In the genomic region with DNA sequence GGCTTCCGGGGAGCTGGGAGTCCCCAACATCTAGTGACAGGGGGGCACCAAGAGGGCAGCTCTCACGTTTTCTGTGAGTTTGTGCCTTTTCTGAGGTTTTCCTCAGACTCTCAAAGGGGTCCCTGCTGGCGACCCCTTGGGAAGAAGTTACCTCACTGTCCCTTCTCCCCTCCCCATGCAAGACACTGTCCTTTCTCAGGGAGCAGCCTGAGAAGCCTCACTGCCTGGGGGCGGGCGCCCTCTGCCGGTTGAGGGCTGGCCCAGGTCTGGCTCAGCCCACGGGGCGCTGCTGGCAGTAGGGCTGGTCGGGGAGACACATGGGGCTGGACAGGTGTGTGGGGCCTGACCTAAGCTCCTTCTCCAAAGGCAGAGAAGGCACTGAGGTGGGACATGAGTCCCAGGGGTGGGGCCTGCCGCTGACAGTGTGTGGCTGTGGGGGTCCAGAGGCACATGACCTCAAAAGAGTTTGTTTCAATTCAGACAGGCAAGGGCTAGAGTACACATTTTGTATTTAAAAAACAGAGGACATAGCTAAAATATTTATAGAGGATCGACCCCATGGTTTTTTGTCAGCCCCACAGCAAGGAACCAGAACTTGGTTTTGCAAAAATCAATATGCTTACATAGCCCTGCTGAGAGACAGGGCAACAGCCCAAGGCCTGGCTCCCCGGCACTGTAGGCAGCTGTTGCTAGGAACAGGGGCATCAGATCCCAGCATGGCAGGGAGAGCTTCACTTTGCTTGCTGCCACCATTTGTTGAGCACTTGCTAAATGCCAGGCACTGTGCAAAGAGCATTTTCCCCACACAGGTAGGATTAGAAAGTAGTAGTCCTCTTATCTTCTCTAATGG, we compare ENCODE assay signal across 9 cellular contexts. TPM values are rescaled to one million over a fixed set of nuclear protein-coding genes. Genes with fewer than 3 reads are reported as not detected.
A peak's percentile ranks its signal among the peaks of the same experiment; 100 is the strongest.
DNase-seq lines count a peak whose midpoint lies in the region; ATAC-seq and TF ChIP-seq lines count a peak whose summit lies in the region.
"Had no signal": no experiment of that assay in that cellular context is flagged by ENCODE, and none has a peak within 500 bp of the region (broad histone marks: within the 10 kb centered on the region; RNA-seq: fewer than 3 reads in every experiment).

No MANE protein-coding gene starts in this region.

- DNase-seq in G401 (ENCODE audit: low spot score) (peak; percentile 82), NCI-H748 treated with DMSO at 0.1 percent for 48 hours (lab: John Stamatoyannopoulos, UW) (peak; percentile 31), mesothelial cell of epicardium (ENCODE audit: low spot score in 2 of 2, unreplicated experiment in 2 of 2) (peak; percentile 69 to 89)
- peak; percentile 76 for DNase-seq in activated CD8-positive, alpha-beta T cell treated with anti-CD3 and anti-CD28 coated beads, Interleukin-2, amount 10 ng/mL, durations not matched to agents 7 days and 5 days
- DNase-seq in effector memory CD4-positive, alpha-beta T cell = peak; percentile 42 to 64 (median 45)
- DNase-seq in stimulated activated CD8-positive, alpha-beta memory T cell treated with anti-CD3 and anti-CD28 coated beads, Interleukin-4, amount 100 ng/mL, for 24 hours (ENCODE audit: low read depth) = peak; percentile 73

- H3K36me3 ChIP-seq in effector memory CD4-positive, alpha-beta T cell (ENCODE audit: control insufficient read depth, insufficient read depth, low read length) = no peaks in the 10 kb centered on the region

- in situ Hi-C loops in G401 (cut with HindIII; ENCODE audit: low sequenced_read_pairs) = no loop called here

- no peaks in the 10 kb centered on the region for H3K9me3 ChIP-seq in effector memory CD4-positive, alpha-beta T cell (ENCODE audit: control insufficient read depth, low read length)

- H3K27ac ChIP-seq in effector memory CD4-positive, alpha-beta T cell (ENCODE audit: insufficient read depth, low read length, poor library complexity, severe bottlenecking) = no peak overlapping the region

- no peaks in the 10 kb centered on the region for H3K27me3 Mint-ChIP-seq in activated CD8-positive, alpha-beta T cell treated with anti-CD3 and anti-CD28 coated beads, Interleukin-2, amount 10 ng/mL, durations not matched to agents 7 days and 5 days (ENCODE audit: low read depth)
- no peaks in the 10 kb centered on the region for H3K27me3 Mint-ChIP-seq in mesothelial cell of epicardium (ENCODE audit: low read depth)

- peaks cover 8% of the 10 kb centered on the region for H3K4me1 Mint-ChIP-seq in activated CD8-positive, alpha-beta T cell treated with anti-CD3 and anti-CD28 coated beads, Interleukin-2, amount 10 ng/mL, durations not matched to agents 7 days and 5 days (ENCODE audit: low read depth)
- H3K4me1 Mint-ChIP-seq in mesothelial cell of epicardium = peaks cover 10% of the 10 kb centered on the region

- ATAC-seq in HG02885 (IDR thresholded peaks at IDR 0.05; ENCODE audit: poor library complexity, unreplicated experiment) (peak; percentile 78), HG02840 (IDR thresholded peaks at IDR 0.05; ENCODE audit: low FRiP score, unreplicated experiment) (no peak)
- ATAC-seq in activated CD8-positive, alpha-beta T cell treated with anti-CD3 and anti-CD28 coated beads, Interleukin-2, amount 10 ng/mL, durations not matched to agents 7 days and 5 days = peak; percentile 96

- H3K27ac Mint-ChIP-seq in activated CD8-positive, alpha-beta T cell treated with anti-CD3 and anti-CD28 coated beads, Interleukin-2, amount 10 ng/mL, durations not matched to agents 7 days and 5 days = no peak overlapping the region
- H3K27ac Mint-ChIP-seq in mesothelial cell of epicardium = no peak overlapping the region

- TF ChIP-seq CTCF in mesothelial cell of epicardium (IDR thresholded peaks at IDR 0.05; ENCODE audit: unreplicated experiment) = peak; percentile 88

- H3K4me3 Mint-ChIP-seq in activated CD8-positive, alpha-beta T cell treated with anti-CD3 and anti-CD28 coated beads, Interleukin-2, amount 10 ng/mL, durations not matched to agents 7 days and 5 days = no peak overlapping the region
- no peak overlapping the region for H3K4me3 Mint-ChIP-seq in mesothelial cell of epicardium

- no peaks in the 10 kb centered on the region for H3K36me3 Mint-ChIP-seq in activated CD8-positive, alpha-beta T cell treated with anti-CD3 and anti-CD28 coated beads, Interleukin-2, amount 10 ng/mL, durations not matched to agents 7 days and 5 days (ENCODE audit: low read depth)
- H3K36me3 Mint-ChIP-seq in mesothelial cell of epicardium = no peaks in the 10 kb centered on the region

- no peaks in the 10 kb centered on the region for H3K27me3 ChIP-seq in effector memory CD4-positive, alpha-beta T cell (replicated peaks; ENCODE audit: control insufficient read depth, insufficient read depth, low read length, poor library complexity, severe bottlenecking)

- no peak overlapping the region for H3K4me3 ChIP-seq in effector memory CD4-positive, alpha-beta T cell (ENCODE audit: insufficient read depth, low read depth, low read length, poor library complexity, severe bottlenecking)

- CTCF ChIA-PET in activated CD8-positive, alpha-beta T cell treated with anti-CD3 and anti-CD28 coated beads, Interleukin-2, amount 10 ng/mL, durations not matched to agents 7 days and 5 days (lab: Charles Lee) = interaction anchor here (0.7 to 2.7 kb wide), 25 partner anchors 10 to 404 kb away, joined by 3 to 32 read pairs (median 5); partner anchors contain the start of gene B9D1

- peaks cover 37% of the 10 kb centered on the region for H3K4me1 ChIP-seq in effector memory CD4-positive, alpha-beta T cell (ENCODE audit: control insufficient read depth, insufficient read depth, low read length, poor library complexity, severe bottlenecking)

- H3K9me3 Mint-ChIP-seq in activated CD8-positive, alpha-beta T cell treated with anti-CD3 and anti-CD28 coated beads, Interleukin-2, amount 10 ng/mL, durations not matched to agents 7 days and 5 days (ENCODE audit: insufficient read depth) = no peaks in the 10 kb centered on the region
- no peaks in the 10 kb centered on the region for H3K9me3 Mint-ChIP-seq in mesothelial cell of epicardium

- POLR2A ChIA-PET in activated CD8-positive, alpha-beta T cell treated with anti-CD3 and anti-CD28 coated beads, Interleukin-2, amount 10 ng/mL, durations not matched to agents 7 days and 5 days (lab: Charles Lee) = no interaction called here

RNA-seq across cellular contexts. Expression of gene ALDH3A1, which starts 18.5 kb away (rescaled TPM):
- not detected in 2 replicates for total RNA-seq in G401 (2014; rRNA removed; shearing (Covaris generic))
- not detected for total RNA-seq in activated CD8-positive, alpha-beta T cell treated with anti-CD3 and anti-CD28 coated beads, Interleukin-2, amount 10 ng/mL, durations not matched to agents 7 days and 5 days
- 0.55 to 1.1 TPM (median 0.69 TPM) in 3 replicates for total RNA-seq in mesothelial cell of epicardium

RNA-seq across cellular contexts. Expression of gene SLC47A2, which starts 50.3 kb away (rescaled TPM):
- not detected in 2 replicates for total RNA-seq in G401 (2014; rRNA removed; shearing (Covaris generic))
- not detected for total RNA-seq in activated CD8-positive, alpha-beta T cell treated with anti-CD3 and anti-CD28 coated beads, Interleukin-2, amount 10 ng/mL, durations not matched to agents 7 days and 5 days
- not detected in 3 replicates for total RNA-seq in mesothelial cell of epicardium
- total RNA-seq: dermis microvascular lymphatic vessel endothelial cell had no signal

Comparison
In these comparisons a context has a peak if more than half of its experiments do, and no peak if none do; other contexts are left out.
1. DNase-seq: peak in every context shown above with its lines; median percentile 82 in G401; 79 in mesothelial cell of epicardium; 76 in activated CD8-positive, alpha-beta T cell treated with anti-CD3 and anti-CD28 coated beads, Interleukin-2, amount 10 ng/mL, durations not matched to agents 7 days and 5 days; 73 in stimulated activated CD8-positive, alpha-beta memory T cell treated with anti-CD3 and anti-CD28 coated beads, Interleukin-4, amount 100 ng/mL, for 24 hours; 45 in effector memory CD4-positive, alpha-beta T cell; 31 in NCI-H748 treated with DMSO at 0.1 percent for 48 hours.